In genomic region chr7:132497098-132497497, GRCh38 we compare ENCODE assay signal across 25 cellular contexts.
"Had no signal": no experiment of that assay in that cellular context is flagged by ENCODE, and none has a peak within 500 bp of the region (broad histone marks: within the 10 kb centered on the region; RNA-seq: fewer than 3 reads in every experiment).

No MANE protein-coding gene starts in this region.

- H3K36me3 ChIP-seq: colonic mucosa, esophagus squamous epithelium, gastrocnemius medialis, heart right ventricle, left lung, lower lobe of right lung had no signal

- H3K4me3 ChIP-seq: colonic mucosa, esophagus squamous epithelium, gastrocnemius medialis, heart right ventricle, left lung, lower lobe of right lung, mucosa of descending colon had no signal

- H3K27ac ChIP-seq: colonic mucosa, epithelial cell of prostate, esophagus squamous epithelium, gastrocnemius medialis, heart right ventricle, left lung, lower lobe of right lung had no signal

- ATAC-seq: effector memory CD8-positive, alpha-beta T cell; esophagus mucosa; gastrocnemius medialis; heart right ventricle; left cardiac atrium; left lung; left ventricle myocardium superior; lower lobe of right lung; mucosa of descending colon had no signal

- H3K4me1 ChIP-seq: colonic mucosa, gastrocnemius medialis, left lung, lower lobe of right lung had no signal

- H3K9me3 Mint-ChIP-seq: dendritic cell treated with granulocyte-macrophage colony-stimulating factor and Interleukin-4, amounts not matched to agents 40 ng/mL and 50 ng/mL, for 4 days; effector memory CD8-positive, alpha-beta T cell; endodermal cell; mesothelial cell of epicardium had no signal

- H3K9me3 ChIP-seq: colonic mucosa, esophagus squamous epithelium, gastrocnemius medialis, heart right ventricle, left lung, lower lobe of right lung, mucosa of descending colon had no signal

- H3K4me1 Mint-ChIP-seq: mesothelial cell of epicardium, naive B cell had no signal

- H3K27ac Mint-ChIP-seq: dendritic cell treated with granulocyte-macrophage colony-stimulating factor and Interleukin-4, amounts not matched to agents 40 ng/mL and 50 ng/mL, for 4 days; effector memory CD8-positive, alpha-beta T cell; endodermal cell; mesothelial cell of epicardium had no signal

- H3K4me3 Mint-ChIP-seq: dendritic cell treated with granulocyte-macrophage colony-stimulating factor and Interleukin-4, amounts not matched to agents 40 ng/mL and 50 ng/mL, for 4 days; effector memory CD8-positive, alpha-beta T cell; endodermal cell; mesothelial cell of epicardium; naive B cell had no signal

- H3K27me3 ChIP-seq: colonic mucosa, gastrocnemius medialis, heart right ventricle, left lung had no signal

- H3K36me3 Mint-ChIP-seq: mesothelial cell of epicardium, naive B cell had no signal

- DNase-seq: colonic mucosa; cortex of kidney; effector CD8-positive, alpha-beta T cell; effector memory CD8-positive, alpha-beta T cell; endodermal cell; erythroblast; esophagus squamous epithelium; foreskin fibroblast; foreskin melanocyte; gastrocnemius medialis; glutamatergic neuron; head of caudate nucleus; heart right ventricle; hippocampal formation; left cardiac atrium; left lung; left ventricle myocardium superior; lower lobe of right lung; mesenchymal stem cell; mucosa of descending colon; naive B cell had no signal
